In the genomic region with DNA sequence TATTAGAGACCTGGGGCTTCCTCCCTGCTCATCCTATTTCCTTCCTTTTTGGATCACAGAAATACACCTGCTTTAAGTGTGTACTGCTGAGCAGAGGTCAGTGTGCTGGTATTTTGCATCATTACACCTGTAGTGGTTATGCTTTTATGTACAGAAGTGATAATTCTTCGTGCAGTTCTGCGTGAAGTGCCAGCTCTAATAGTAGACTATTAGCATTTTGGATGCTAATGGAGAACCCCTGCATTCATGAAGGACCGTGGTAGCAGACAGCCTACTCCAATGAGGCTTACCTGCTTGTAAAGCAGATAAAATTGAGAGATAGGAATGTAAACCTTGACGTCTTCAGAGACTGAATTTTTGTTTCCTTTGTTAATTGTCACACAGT, we compare ENCODE assay signal across 12 cellular contexts.
DNase-seq lines count a peak whose midpoint lies in the region; ATAC-seq and TF ChIP-seq lines count a peak whose summit lies in the region.
"Had no signal": no experiment of that assay in that cellular context is flagged by ENCODE, and none has a peak within 500 bp of the region (broad histone marks: within the 10 kb centered on the region; RNA-seq: fewer than 3 reads in every experiment).

No MANE protein-coding gene starts in this region.

- H2AK5ac ChIP-seq in mesenchymal stem cell (ENCODE audit: low read length, severe bottlenecking), result peak overlapping the region; percentile 9

- H2BK12ac ChIP-seq in mesenchymal stem cell (ENCODE audit: low read length in 2 of 2), result no peak overlapping the region

- H4K8ac ChIP-seq in mesenchymal stem cell (ENCODE audit: low read length), result no peak overlapping the region

- H3K4me1 ChIP-seq in DOHH2 (ENCODE audit: control insufficient read depth, low read length), result peaks cover 81% of the 10 kb centered on the region
- peaks cover 2% of the 10 kb centered on the region for H3K4me1 ChIP-seq in mesenchymal stem cell (ENCODE audit: control insufficient read depth, insufficient read depth, low read depth, low read length)

- no peaks in the 10 kb centered on the region for H3K4me1 Mint-ChIP-seq in CD4-positive, alpha-beta T cell (ENCODE audit: low read depth)

- H2BK120ac ChIP-seq in mesenchymal stem cell (ENCODE audit: low read depth, low read length), result no peak overlapping the region

- H2AFZ ChIP-seq in mesenchymal stem cell (ENCODE audit: low read depth, low read length), result no peak overlapping the region

- WGBS in mesenchymal stem cell, result 82% methylated on average over 4 of the region's 4 CpGs

- H3K4ac ChIP-seq in mesenchymal stem cell (ENCODE audit: low read depth in 1 of 2, low read length in 2 of 2), result no peak overlapping the region

- intact Hi-C loops in CD4-positive, alpha-beta T cell (cut with DNase I, micrococcal nuclease), result no loop called here

- H3K27ac ChIP-seq in DOHH2 (ENCODE audit: low read depth, low read length) (peak overlapping the region; percentile 92), mesenchymal stem cell (ENCODE audit: low read length, poor library complexity, severe bottlenecking) (no peak overlapping the region)
- H3K27ac ChIP-seq in CD4-positive, alpha-beta T cell (ENCODE audit: low read depth, low read length), result no peak overlapping the region

- H3K9me3 Mint-ChIP-seq in CD4-positive, alpha-beta T cell, result no peaks in the 10 kb centered on the region

- H3K27me3 ChIP-seq in DOHH2 (ENCODE audit: control insufficient read depth, low read length) (no peaks in the 10 kb centered on the region), mesenchymal stem cell (ENCODE audit: control insufficient read depth in 1 of 2, insufficient read depth in 1 of 2, low read length in 2 of 2) (no peaks in the 10 kb centered on the region)
- no peaks in the 10 kb centered on the region for H3K27me3 ChIP-seq in CD4-positive, alpha-beta T cell (ENCODE audit: control insufficient read depth, insufficient read depth, low read length)

- H3K9me2 ChIP-seq in DOHH2 (replicated peaks; ENCODE audit: control insufficient read depth, low read length), result no peaks in the 10 kb centered on the region

- POLR2A ChIA-PET in CD4-positive, alpha-beta T cell (lab: Charles Lee), result no interaction called here

- peaks cover 59% of the 10 kb centered on the region for H3K79me2 ChIP-seq in DOHH2 (ENCODE audit: control insufficient read depth, low read length)

- no peak overlapping the region for H3K14ac ChIP-seq in mesenchymal stem cell (ENCODE audit: low read length in 2 of 2)

- H3K18ac ChIP-seq in mesenchymal stem cell (ENCODE audit: low read depth in 1 of 2, low read length in 2 of 2), result no peak overlapping the region

- H3K27ac Mint-ChIP-seq in CD4-positive, alpha-beta T cell, result no peak overlapping the region

- CTCF ChIA-PET in CD4-positive, alpha-beta T cell (lab: Charles Lee), result no interaction called here

- no peak for TF ChIP-seq CTCF in DOHH2 (IDR thresholded peaks at IDR 0.05; ENCODE audit: low read depth, low read length, poor library complexity, severe bottlenecking)
- no peak for TF ChIP-seq CTCF in CD4-positive, alpha-beta T cell (IDR thresholded peaks at IDR 0.05)

- H3K9me3 ChIP-seq in DOHH2 (ENCODE audit: control insufficient read depth, insufficient read depth, low read length) (no peaks in the 10 kb centered on the region), mesenchymal stem cell (ENCODE audit: control insufficient read depth, low read length) (no peaks in the 10 kb centered on the region)
- no peaks in the 10 kb centered on the region for H3K9me3 ChIP-seq in CD4-positive, alpha-beta T cell (ENCODE audit: control insufficient read depth, low read length)
- H3K9me3 ChIP-seq: HAP-1 had no signal

- H3K36me3 ChIP-seq in DOHH2 (ENCODE audit: control insufficient read depth, low read length) (peaks cover 25% of the 10 kb centered on the region), mesenchymal stem cell (ENCODE audit: control insufficient read depth in 1 of 2, insufficient read depth in 2 of 2, low read depth in 1 of 2, low read length in 2 of 2) (no peaks in the 10 kb centered on the region)
- H3K36me3 ChIP-seq: HAP-1 had no signal

- peak overlapping the region; percentile 77 for H3K4me2 ChIP-seq in DOHH2 (ENCODE audit: low read length)
- no peak overlapping the region for H3K4me2 ChIP-seq in mesenchymal stem cell (ENCODE audit: low read length, poor library complexity, severe bottlenecking)

- no peaks in the 10 kb centered on the region for H3K27me3 Mint-ChIP-seq in CD4-positive, alpha-beta T cell

- H4K91ac ChIP-seq in mesenchymal stem cell (ENCODE audit: low read length), result no peak overlapping the region

- H3K36me3 Mint-ChIP-seq in CD4-positive, alpha-beta T cell (ENCODE audit: low read depth), result no peaks in the 10 kb centered on the region

- no peak overlapping the region for H2BK15ac ChIP-seq in mesenchymal stem cell (ENCODE audit: low read depth, poor library complexity, severe bottlenecking)

- H3K9ac ChIP-seq in mesenchymal stem cell (ENCODE audit: low read length), result peak overlapping the region; percentile 53

- peak; percentile 11 for ATAC-seq in GM21528 (IDR thresholded peaks at IDR 0.05; ENCODE audit: low FRiP score, unreplicated experiment)
- ATAC-seq in HG02759 (IDR thresholded peaks at IDR 0.05; ENCODE audit: unreplicated experiment), result no peak
- no peak for ATAC-seq in CD4-positive, alpha-beta T cell (ENCODE audit: poor library complexity)

- H3K4me3 ChIP-seq in DOHH2 (ENCODE audit: low read length) (peak overlapping the region; percentile 79), mesenchymal stem cell (ENCODE audit: insufficient read depth in 1 of 2, low read depth in 1 of 2, low read length in 2 of 2) (peak overlapping the region in 1 of 2 experiments; percentile 50)
- H3K4me3 ChIP-seq: HAP-1 had no signal

- H2BK5ac ChIP-seq in mesenchymal stem cell (ENCODE audit: low read depth, low read length, poor library complexity, severe bottlenecking), result no peak overlapping the region

- no peaks in the 10 kb centered on the region for H4K20me1 ChIP-seq in DOHH2 (ENCODE audit: control insufficient read depth, insufficient read depth, low read depth, low read length)

- peaks cover 58% of the 10 kb centered on the region for H3F3A ChIP-seq in DOHH2 (ENCODE audit: control insufficient read depth, insufficient read depth)

- DNase-seq in NCI-H526 treated with DMSO at 0.1 percent for 48 hours (lab: John Stamatoyannopoulos, UW) (peak; percentile 68), mesenchymal stem cell (no peak), NCI-H82 treated with DMSO at 0.1 percent for 48 hours (lab: John Stamatoyannopoulos, UW; ENCODE audit: unreplicated experiment) (no peak), iPS-NIHi11 (ENCODE audit: low spot score) (no peak)
- DNase-seq in CD4-positive, alpha-beta T cell, result no peak
- DNase-seq: NCI-H1417 treated with DMSO at 0.1 percent for 48 hours, posterior cingulate gyrus, trophoblast cell had no signal

- peaks cover 31% of the 10 kb centered on the region for H3K79me1 ChIP-seq in mesenchymal stem cell (replicated peaks; ENCODE audit: low read length, poor library complexity, severe bottlenecking)

- H3K23ac ChIP-seq in mesenchymal stem cell (ENCODE audit: low read length in 2 of 2), result no peak overlapping the region

- no peak overlapping the region for H3K4me3 Mint-ChIP-seq in CD4-positive, alpha-beta T cell
